8 cellular contexts compared by ENCODE assay signal in the genomic region with DNA sequence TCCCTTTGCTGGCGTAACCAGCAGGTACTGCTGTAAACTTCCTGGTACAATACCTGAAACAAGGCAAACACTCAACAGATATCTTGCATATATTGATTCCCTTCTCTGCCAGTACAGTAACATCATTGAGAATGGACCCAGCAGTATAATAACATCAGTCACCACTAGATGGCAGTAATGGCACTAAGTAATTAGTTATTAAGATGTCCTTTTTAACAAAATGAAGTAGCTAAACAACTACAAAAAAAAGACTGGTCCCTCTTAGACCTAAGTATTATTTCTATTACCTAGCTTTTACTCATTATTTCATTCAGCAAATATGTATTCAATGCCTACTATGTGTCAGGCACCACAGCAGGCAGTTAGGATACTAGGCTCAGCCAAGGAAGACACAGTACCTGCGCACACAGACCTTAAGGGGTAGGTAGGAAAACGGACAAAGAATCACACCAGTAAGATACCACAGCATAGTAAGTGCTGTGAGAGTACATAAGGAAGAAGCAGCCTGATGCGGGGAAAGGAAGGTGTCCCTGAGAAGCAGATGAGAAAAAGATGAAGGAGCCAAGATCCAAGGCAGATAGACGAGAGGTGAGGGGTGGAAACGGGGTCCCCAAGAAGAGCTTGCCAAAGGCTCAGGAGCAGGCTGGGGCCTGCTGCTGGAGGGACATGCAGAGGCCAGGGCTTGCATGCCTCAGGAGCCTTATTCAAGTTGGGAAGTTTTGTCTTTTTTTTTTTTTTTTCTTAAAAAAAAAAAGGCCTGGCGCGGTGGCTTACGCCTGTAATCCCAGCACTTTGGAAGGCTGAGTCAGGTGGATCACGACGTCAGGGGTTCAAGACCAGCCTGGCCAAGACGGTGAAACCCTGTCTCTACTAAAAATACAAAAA.
DNase-seq lines count a peak whose midpoint lies in the region; ATAC-seq and TF ChIP-seq lines count a peak whose summit lies in the region.

No MANE protein-coding gene starts in this region.

- BruUV-seq in Calu3 (replicated peaks; lab: Mats Ljungman, UMichigan): no TSS peak

- H3K27ac Mint-ChIP-seq in Calu3 (ENCODE audit: unreplicated experiment) (peak overlapping the region; percentile 24), glutamatergic neuron (ENCODE audit: unreplicated experiment) (peak overlapping the region; percentile 25)
- peak overlapping the region; percentile 78 for H3K27ac Mint-ChIP-seq in activated naive CD8-positive, alpha-beta T cell

- H3K4me1 Mint-ChIP-seq in Calu3 (ENCODE audit: low read depth, unreplicated experiment) (peaks cover 24% of the 10 kb centered on the region), glutamatergic neuron (ENCODE audit: low read depth, unreplicated experiment) (peaks cover 2% of the 10 kb centered on the region)
- peaks cover 9% of the 10 kb centered on the region for H3K4me1 Mint-ChIP-seq in activated naive CD8-positive, alpha-beta T cell (ENCODE audit: low read depth)

- H3K36me3 Mint-ChIP-seq in Calu3 (ENCODE audit: insufficient read depth, unreplicated experiment) (peaks cover 5% of the 10 kb centered on the region), glutamatergic neuron (ENCODE audit: unreplicated experiment) (no peaks in the 10 kb centered on the region)
- no peaks in the 10 kb centered on the region for H3K36me3 Mint-ChIP-seq in activated naive CD8-positive, alpha-beta T cell

- CTCF ChIA-PET in Calu3 (lab: Charles Lee): interaction anchor here (0.6 to 3.2 kb wide), 18 partner anchors 12 to 1368 kb away, joined by 3 to 24 read pairs (median 4); partner anchors contain the start of gene CHD2

- DNase-seq in Calu3 (peak; percentile 79), NCI-H524 (lab: John Stamatoyannopoulos, UW) (peak; percentile 52 to 88), glutamatergic neuron (no peak), pulmonary artery endothelial cell (ENCODE audit: low read depth, low spot score) (peak; percentile 27), ecto neural progenitor cell (ENCODE audit: low spot score) (no peak)

- H3K9me3 Mint-ChIP-seq in Calu3 (ENCODE audit: low read depth, unreplicated experiment) (no peaks in the 10 kb centered on the region), glutamatergic neuron (ENCODE audit: unreplicated experiment) (peaks cover 5% of the 10 kb centered on the region)
- no peaks in the 10 kb centered on the region for H3K9me3 Mint-ChIP-seq in activated naive CD8-positive, alpha-beta T cell (ENCODE audit: low read depth)

- H3K27me3 Mint-ChIP-seq in Calu3 (ENCODE audit: unreplicated experiment) (no peaks in the 10 kb centered on the region), glutamatergic neuron (ENCODE audit: unreplicated experiment) (peaks cover 3% of the 10 kb centered on the region)
- no peaks in the 10 kb centered on the region for H3K27me3 Mint-ChIP-seq in activated naive CD8-positive, alpha-beta T cell

- ATAC-seq in GM18909 (IDR thresholded peaks at IDR 0.05; ENCODE audit: poor library complexity, unreplicated experiment) (peak; percentile 84), HG03432 (IDR thresholded peaks at IDR 0.05; ENCODE audit: unreplicated experiment) (peak; percentile 68)

- no peak overlapping the region for H3K4me3 Mint-ChIP-seq in Calu3 (ENCODE audit: low read depth, unreplicated experiment)
- H3K4me3 Mint-ChIP-seq in activated naive CD8-positive, alpha-beta T cell: no peak overlapping the region
- H3K4me3 Mint-ChIP-seq in glutamatergic neuron (ENCODE audit: unreplicated experiment): no peak overlapping the region

- intact Hi-C loops in Calu3 (cut with micrococcal nuclease; ENCODE audit: unreplicated experiment): loop anchor here (1.0 kb wide), 2 partner anchors 121 to 184 kb away; no protein-coding TSS in a partner anchor

- TF ChIP-seq CTCF in Calu3 (IDR thresholded peaks at IDR 0.05; ENCODE audit: unreplicated experiment): peak; percentile 31
- TF ChIP-seq CTCF in glutamatergic neuron (IDR thresholded peaks at IDR 0.05; ENCODE audit: partially characterized antibody, unreplicated experiment): peak; percentile 90

Comparison
In these comparisons a context has a peak if more than half of its experiments do, and no peak if none do; other contexts are left out.
1. DNase-seq: peak in Calu3 (single experiment), NCI-H524 (2 of 2) and pulmonary artery endothelial cell (single experiment); none in glutamatergic neuron (single experiment) and ecto neural progenitor cell (single experiment).
2. H3K27ac Mint-ChIP-seq: peak in every context shown above with its lines; median percentile 78 in activated naive CD8-positive, alpha-beta T cell; 25 in glutamatergic neuron; 24 in Calu3.